ENCODE assay signal across 19 cellular contexts in the genomic region with DNA sequence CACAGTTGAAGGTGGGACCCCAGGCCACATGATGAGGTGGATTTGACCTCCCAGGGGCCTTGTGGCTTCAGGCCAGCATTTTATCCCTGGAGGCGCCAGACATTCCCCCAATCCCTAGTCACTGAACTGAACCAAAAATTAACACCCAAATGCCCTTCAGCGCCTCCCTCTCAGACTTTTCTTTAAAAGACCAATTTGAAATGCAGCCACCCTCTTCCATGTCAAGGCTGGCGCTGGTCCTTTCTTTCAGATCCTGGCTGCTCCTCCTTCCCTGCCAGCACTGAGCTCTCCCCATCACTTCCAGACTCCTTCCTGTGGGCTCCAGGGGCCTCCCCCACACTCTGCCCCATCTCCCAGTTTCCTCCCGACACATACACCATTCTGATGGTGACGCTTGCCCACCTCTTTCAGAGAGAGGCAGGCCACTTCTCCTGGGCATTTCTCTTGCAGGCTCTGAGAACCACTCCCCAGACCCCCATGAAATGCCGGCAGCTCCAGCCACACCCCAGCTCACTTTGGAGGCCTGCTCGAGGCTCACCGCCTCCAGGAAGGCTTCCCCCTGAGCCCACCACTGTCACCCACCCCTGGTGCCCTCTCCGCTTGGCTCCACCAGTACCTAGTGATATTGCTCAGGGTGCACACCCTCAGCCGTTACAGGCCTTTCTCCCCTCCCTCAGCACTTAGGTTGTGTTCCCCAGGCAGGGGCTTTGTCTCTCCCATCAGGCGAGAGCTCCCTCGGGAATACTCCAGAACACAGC. TPM values are rescaled to one million over a fixed set of nuclear protein-coding genes. Genes with fewer than 3 reads are reported as not detected.
DNase-seq lines count a peak whose midpoint lies in the region; ATAC-seq, FAIRE-seq and TF ChIP-seq lines count a peak whose summit lies in the region.
"Had no signal": no experiment of that assay in that cellular context is flagged by ENCODE, and none has a peak within 500 bp of the region (broad histone marks: within the 10 kb centered on the region; RNA-seq: fewer than 3 reads in every experiment).

No MANE protein-coding gene starts in this region.

- intact Hi-C loops in head of caudate nucleus (cut with DNase I), result loop anchor here (10.0 kb wide), 1 partner anchor 89 kb away; no protein-coding TSS in a partner anchor
- intact Hi-C loops in sigmoid colon (cut with DNase I), result no loop called here

- H3K4me3 Mint-ChIP-seq in CD8-positive, alpha-beta memory T cell, result no peak overlapping the region
- H3K4me3 Mint-ChIP-seq: activated naive CD4-positive, alpha-beta T cell treated with anti-CD3 and anti-CD28 coated beads, Interleukin-2, amount 50 U/mL, for 24 hours; B cell; natural killer cell had no signal

- no peaks in the 10 kb centered on the region for H3K9me3 Mint-ChIP-seq in CD8-positive, alpha-beta memory T cell
- H3K9me3 Mint-ChIP-seq: activated naive CD4-positive, alpha-beta T cell treated with anti-CD3 and anti-CD28 coated beads, Interleukin-2, amount 50 U/mL, for 24 hours; natural killer cell had no signal

- peaks cover 3 to 6% of the 10 kb centered on the region in 2 donors for H3K27me3 Mint-ChIP-seq in CD8-positive, alpha-beta memory T cell
- H3K27me3 Mint-ChIP-seq: activated naive CD4-positive, alpha-beta T cell treated with anti-CD3 and anti-CD28 coated beads, Interleukin-2, amount 50 U/mL, for 24 hours; B cell had no signal

- no peaks in the 10 kb centered on the region for H3K9me3 ChIP-seq in CD8-positive, alpha-beta memory T cell (ENCODE audit: low read length)
- H3K9me3 ChIP-seq in sigmoid colon (no peaks in the 10 kb centered on the region), small intestine (ENCODE audit: control insufficient read depth, low read depth) (no peaks in the 10 kb centered on the region)

- H3K27ac ChIP-seq in CD8-positive, alpha-beta memory T cell (ENCODE audit: low read depth, low read length), result peak overlapping the region; percentile 43
- H3K27ac ChIP-seq in RWPE1 (peak overlapping the region; percentile 10; the same call in 1 of the 2 replicates), sigmoid colon (peak overlapping the region in 3 of 4 donors; percentile 27 to 81 (median 64)), small intestine (ENCODE audit: low read depth in 1 of 2, low read length in 1 of 2) (peak overlapping the region in 1 of 2 donors; percentile 5)

- no peak for FAIRE-seq in small intestine (lab: Jason Lieb, UNC)
- FAIRE-seq: bronchial epithelial cell had no signal

- H3K27ac Mint-ChIP-seq in CD8-positive, alpha-beta memory T cell, result no peak overlapping the region
- H3K27ac Mint-ChIP-seq: activated naive CD4-positive, alpha-beta T cell treated with anti-CD3 and anti-CD28 coated beads, Interleukin-2, amount 50 U/mL, for 24 hours; B cell; natural killer cell had no signal

- no peaks in the 10 kb centered on the region for H3K36me3 ChIP-seq in CD8-positive, alpha-beta memory T cell (ENCODE audit: insufficient read depth, low read length)
- H3K36me3 ChIP-seq in sigmoid colon, result no peaks in the 10 kb centered on the region
- H3K36me3 ChIP-seq in small intestine (ENCODE audit: control insufficient read depth in 2 of 2, insufficient read depth in 2 of 2, low read length in 2 of 2), result no peaks in the 10 kb centered on the region

- no peak for TF ChIP-seq POLR2A in sigmoid colon (IDR thresholded peaks at IDR 0.05)

- WGBS in sigmoid colon, 2 donors, result 90% methylated on average over 12 of the region's 12 CpGs
- 85 to 87% (median 86%) methylated on average over 12 of the region's 12 CpGs for WGBS in small intestine, 3 donors

- TF ChIP-seq CTCF in RWPE1 (conservative IDR thresholded peaks at IDR 0.05; ENCODE audit: low read depth) (no peak), sigmoid colon (IDR thresholded peaks at IDR 0.05) (no peak)

- no peak for TF ChIP-seq EP300 in sigmoid colon (IDR thresholded peaks at IDR 0.05)

- H3K4me1 ChIP-seq in CD8-positive, alpha-beta memory T cell (ENCODE audit: insufficient read depth, low read length), result no peaks in the 10 kb centered on the region
- H3K4me1 ChIP-seq in sigmoid colon (peaks cover 0 to 55% (median 40%) of the 10 kb centered on the region in 4 donors), small intestine (ENCODE audit: control insufficient read depth in 2 of 2, insufficient read depth in 1 of 2, low read depth in 1 of 2, low read length in 1 of 2) (no peaks in the 10 kb centered on the region)

- CTCF ChIA-PET in CD8-positive, alpha-beta memory T cell (lab: Charles Lee), result no interaction called here
- CTCF ChIA-PET in RWPE1 (lab: Yijun Ruan, JAX), result interaction anchor here (0.6 to 2.0 kb wide), 4 partner anchors 35 to 284 kb away, joined by 3 to 11 read pairs (median 5); no protein-coding TSS in a partner anchor

- H3K4me3 ChIP-seq in CD8-positive, alpha-beta memory T cell (ENCODE audit: low read length), result no peak overlapping the region
- no peak overlapping the region for H3K4me3 ChIP-seq in sigmoid colon
- H3K4me3 ChIP-seq in small intestine (ENCODE audit: low read depth in 1 of 2, low read length in 2 of 2), result no peak overlapping the region

- no peak for ATAC-seq in GM18873 (IDR thresholded peaks at IDR 0.05; ENCODE audit: low FRiP score, unreplicated experiment)
- ATAC-seq: HCT116, natural killer cell had no signal

- POLR2A ChIA-PET in CD8-positive, alpha-beta memory T cell (lab: Charles Lee), result no interaction called here
- POLR2A ChIA-PET in RWPE1 (lab: Yijun Ruan, JAX; ENCODE audit: low non-redundant PET), result no interaction called here

- no peak for DNase-seq in CD8-positive, alpha-beta memory T cell
- DNase-seq in RWPE1 (ENCODE audit: low spot score) (no peak), head of caudate nucleus (peak in 26 of 42 donors; percentile 22 to 76 (median 51)), sigmoid colon (peak; percentile 63), small intestine (no peak)
- DNase-seq in activated CD4-positive, CD25-positive, alpha-beta regulatory T cell (lab: John Stamatoyannopoulos, UW), result no peak
- no peak for DNase-seq in activated CD4-positive, alpha-beta T cell treated with anti-CD3 and anti-CD28 coated beads for 1 hour
- DNase-seq: activated CD4-positive, alpha-beta T cell treated with anti-CD3 and anti-CD28 coated beads for 4 hours; effector memory CD4-positive, alpha-beta T cell; natural killer cell; NCI-H187 treated with DMSO at 0.1 percent for 48 hours; NCI-H510A treated with DMSO at 0.1 percent for 48 hours; retina; stimulated activated CD4-positive, alpha-beta T cell treated with anti-CD3 and anti-CD28 coated beads, Interleukin-2, amount 100 ng/mL, for 24 hours had no signal

- no peaks in the 10 kb centered on the region for H3K27me3 ChIP-seq in CD8-positive, alpha-beta memory T cell (ENCODE audit: insufficient read depth, low read length, poor library complexity, severe bottlenecking)
- H3K27me3 ChIP-seq in sigmoid colon, result no peaks in the 10 kb centered on the region
- H3K27me3 ChIP-seq in small intestine (ENCODE audit: control insufficient read depth in 2 of 2, insufficient read depth in 2 of 2, low read length in 2 of 2), result no peaks in the 10 kb centered on the region

- H3K36me3 Mint-ChIP-seq in CD8-positive, alpha-beta memory T cell, result no peaks in the 10 kb centered on the region
- H3K36me3 Mint-ChIP-seq: activated naive CD4-positive, alpha-beta T cell treated with anti-CD3 and anti-CD28 coated beads, Interleukin-2, amount 50 U/mL, for 24 hours; natural killer cell had no signal

- H3K4me1 Mint-ChIP-seq in CD8-positive, alpha-beta memory T cell, result no peaks in the 10 kb centered on the region
- H3K4me1 Mint-ChIP-seq: activated naive CD4-positive, alpha-beta T cell treated with anti-CD3 and anti-CD28 coated beads, Interleukin-2, amount 50 U/mL, for 24 hours; B cell; natural killer cell had no signal

RNA-seq across cellular contexts. Expression of a gene that starts 27.0 kb away (rescaled TPM):
- under 1 TPM; 0.77 to 0.95 TPM for total RNA-seq in CD8-positive, alpha-beta memory T cell
- polyA plus RNA-seq in CD8-positive, alpha-beta memory T cell, result 1.8 TPM
- 10 to 100 TPM; 17.1 to 44.9 (median 20.9) TPM for total RNA-seq in sigmoid colon
- 1 to 10 TPM; 1.8 to 8.2 (median 3.0) TPM for polyA plus RNA-seq in sigmoid colon
- polyA plus RNA-seq in small intestine, result 1 to 10 TPM in 1 of 3 donors, under 1 TPM in 2; 0.67 to 6.4 (median 0.81) TPM

RNA-seq across cellular contexts. Expression of a gene that starts 59.0 kb away (rescaled TPM):
- 10 to 100 TPM; 66.9 to 67.6 TPM for total RNA-seq in CD8-positive, alpha-beta memory T cell
- 65.0 TPM for polyA plus RNA-seq in CD8-positive, alpha-beta memory T cell
- total RNA-seq in sigmoid colon, result 1,000 to 10,000 TPM; 4,737 to 8,467 (median 6,048) TPM
- polyA plus RNA-seq in sigmoid colon (100 to 1,000 TPM; 189 to 296 (median 264) TPM), small intestine (100 to 1,000 TPM in 2 of 3 donors, 10 to 100 TPM in 1; 98.6 to 181 (median 126) TPM)

Comparison
In these comparisons a context has a peak if more than half of its experiments do, and no peak if none do; other contexts are left out.
1. DNase-seq: peak in head of caudate nucleus (26 of 42) and sigmoid colon (single experiment); none in CD8-positive, alpha-beta memory T cell (0 of 5), RWPE1 (single experiment), activated CD4-positive, CD25-positive, alpha-beta regulatory T cell (0 of 4), small intestine (single experiment) and activated CD4-positive, alpha-beta T cell treated with anti-CD3 and anti-CD28 coated beads for 1 hour (single experiment).